11 cellular contexts compared by ENCODE assay signal in genomic region chr10:122127943-122128342, GRCh38.
DNase-seq lines count a peak whose midpoint lies in the region; ATAC-seq and TF ChIP-seq lines count a peak whose summit lies in the region.
"Had no signal": no experiment of that assay in that cellular context is flagged by ENCODE, and none has a peak within 500 bp of the region (broad histone marks: within the 10 kb centered on the region; RNA-seq: fewer than 3 reads in every experiment).

No MANE protein-coding gene starts in this region.

- no CpG with 5 or more reads among the region's 8 CpGs for WGBS in trophoblast cell (ENCODE audit: extremely low coverage, insufficient coverage, insufficient read length)

- no peaks in the 10 kb centered on the region for H3K27me3 ChIP-seq in trophoblast cell (ENCODE audit: insufficient read depth, low read length)

- H2BK5ac ChIP-seq in trophoblast cell (ENCODE audit: low read depth, low read length, poor library complexity), result no peak overlapping the region

- H3K27ac ChIP-seq in RWPE1, result peak overlapping the region; percentile 87
- H3K27ac ChIP-seq in trophoblast cell (ENCODE audit: low read depth, low read length), result no peak overlapping the region

- CTCF ChIA-PET in AG04449 (lab: Yijun Ruan, JAX) (interaction anchor here (1.0 to 1.7 kb wide), 5 partner anchors 10 to 34 kb away, joined by 3 to 12 read pairs (median 4); no protein-coding TSS in a partner anchor), RWPE1 (lab: Yijun Ruan, JAX) (no interaction called here)

- ATAC-seq in Right ventricle myocardium superior (ENCODE audit: poor library complexity) (peak; percentile 50), GM19023 (IDR thresholded peaks at IDR 0.05; ENCODE audit: unreplicated experiment) (no peak)
- ATAC-seq in stimulated activated effector memory CD8-positive, alpha-beta T cell treated with anti-CD3 and anti-CD28 coated beads, Interleukin-12 subunit alpha, Interleukin-12 subunit beta, amount 100 ng/mL, for 72 hours, result no peak

- H2BK12ac ChIP-seq in trophoblast cell (ENCODE audit: low read length), result no peak overlapping the region

- H4K12ac ChIP-seq in trophoblast cell (ENCODE audit: low read depth, low read length), result no peak overlapping the region

- H3K4me1 ChIP-seq in trophoblast cell (ENCODE audit: control insufficient read depth in 1 of 2, insufficient read depth in 2 of 2, low read length in 2 of 2), result peaks cover 14 to 17% of the 10 kb centered on the region in 2 experiments

- no peak overlapping the region for H3K9ac ChIP-seq in trophoblast cell (ENCODE audit: low read length)

- H4K91ac ChIP-seq in trophoblast cell (ENCODE audit: low read depth, low read length), result no peak overlapping the region

- intact Hi-C loops in Right ventricle myocardium superior (cut with DNase I), result no loop called here

- no peak overlapping the region for H3K4me3 Mint-ChIP-seq in stimulated activated effector memory CD8-positive, alpha-beta T cell treated with anti-CD3 and anti-CD28 coated beads, Interleukin-12 subunit alpha, Interleukin-12 subunit beta, amount 100 ng/mL, for 72 hours
- H3K4me3 Mint-ChIP-seq: CD4-positive, CD25-positive, alpha-beta regulatory T cell had no signal

- TF ChIP-seq CTCF in AG04449 (IDR thresholded peaks at IDR 0.05; ENCODE audit: insufficient read depth, low read length, missing control alignments) (no peak), RWPE1 (conservative IDR thresholded peaks at IDR 0.05; ENCODE audit: low read depth) (no peak)

- no peaks in the 10 kb centered on the region for H3K79me2 ChIP-seq in trophoblast cell (ENCODE audit: control insufficient read depth, insufficient read depth, low read length, poor library complexity)

- no peaks in the 10 kb centered on the region for H3K36me3 Mint-ChIP-seq in stimulated activated effector memory CD8-positive, alpha-beta T cell treated with anti-CD3 and anti-CD28 coated beads, Interleukin-12 subunit alpha, Interleukin-12 subunit beta, amount 100 ng/mL, for 72 hours
- H3K36me3 Mint-ChIP-seq: CD4-positive, CD25-positive, alpha-beta regulatory T cell had no signal

- no peaks in the 10 kb centered on the region for H3K79me1 ChIP-seq in trophoblast cell (ENCODE audit: low read length)

- no peak overlapping the region for H2AFZ ChIP-seq in trophoblast cell (ENCODE audit: insufficient read depth, low read length, poor library complexity)

- H3K4me3 ChIP-seq in AG04449 (ENCODE audit: low read depth, low read length) (peak overlapping the region; percentile 33), trophoblast cell (ENCODE audit: low read depth, low read length) (no peak overlapping the region)

- no peak overlapping the region for H3K27ac Mint-ChIP-seq in stimulated activated effector memory CD8-positive, alpha-beta T cell treated with anti-CD3 and anti-CD28 coated beads, Interleukin-12 subunit alpha, Interleukin-12 subunit beta, amount 100 ng/mL, for 72 hours
- H3K27ac Mint-ChIP-seq: CD4-positive, CD25-positive, alpha-beta regulatory T cell had no signal

- H3K9me3 ChIP-seq in trophoblast cell (ENCODE audit: insufficient read depth, low read depth, low read length), result no peaks in the 10 kb centered on the region

- H2AK5ac ChIP-seq in trophoblast cell (ENCODE audit: low read length), result no peak overlapping the region

- no peaks in the 10 kb centered on the region for H3K9me3 Mint-ChIP-seq in stimulated activated effector memory CD8-positive, alpha-beta T cell treated with anti-CD3 and anti-CD28 coated beads, Interleukin-12 subunit alpha, Interleukin-12 subunit beta, amount 100 ng/mL, for 72 hours

- H3K36me3 ChIP-seq in trophoblast cell (ENCODE audit: control insufficient read depth in 1 of 2, insufficient read depth in 2 of 2, low read length in 2 of 2), result no peaks in the 10 kb centered on the region

- H2BK120ac ChIP-seq in trophoblast cell (ENCODE audit: insufficient read depth, low read length, poor library complexity), result no peak overlapping the region

- H3K14ac ChIP-seq in trophoblast cell (ENCODE audit: low read length), result no peak overlapping the region

- no peak overlapping the region for H4K8ac ChIP-seq in trophoblast cell (ENCODE audit: low read depth, low read length)

- H3K4me1 Mint-ChIP-seq in stimulated activated effector memory CD8-positive, alpha-beta T cell treated with anti-CD3 and anti-CD28 coated beads, Interleukin-12 subunit alpha, Interleukin-12 subunit beta, amount 100 ng/mL, for 72 hours, result no peaks in the 10 kb centered on the region
- H3K4me1 Mint-ChIP-seq: CD4-positive, CD25-positive, alpha-beta regulatory T cell had no signal

- H3K18ac ChIP-seq in trophoblast cell (ENCODE audit: low read length), result no peak overlapping the region

- DNase-seq in AG04449 (ENCODE audit: low read depth, low spot score) (no peak), RWPE1 (ENCODE audit: low spot score) (no peak), Right ventricle myocardium superior (no peak), trophoblast cell (peak; percentile 37 to 58), T-helper 1 cell (no peak), HT-29 (ENCODE audit: low spot score) (no peak)
- no peak for DNase-seq in stimulated activated effector memory CD8-positive, alpha-beta T cell treated with anti-CD3 and anti-CD28 coated beads, Interleukin-12 subunit alpha, Interleukin-12 subunit beta, amount 100 ng/mL, for 72 hours (ENCODE audit: low spot score in 2 of 2)
- DNase-seq: CD4-positive, CD25-positive, alpha-beta regulatory T cell; hippocampal formation; NCI-H187 treated with DMSO at 0.1 percent for 48 hours had no signal

- POLR2A ChIA-PET in AG04449 (lab: Yijun Ruan, JAX), result interaction anchor here (1.0 kb wide), 1 partner anchor 14 kb away, joined by 4 read pairs; no protein-coding TSS in a partner anchor
- POLR2A ChIA-PET in RWPE1 (lab: Yijun Ruan, JAX; ENCODE audit: low non-redundant PET), result no interaction called here

- H3K23ac ChIP-seq in trophoblast cell (ENCODE audit: low read length), result no peak overlapping the region

- no peak overlapping the region for H3K4me2 ChIP-seq in trophoblast cell (ENCODE audit: low read length)

- H3K4ac ChIP-seq in trophoblast cell (ENCODE audit: low read depth, low read length), result no peak overlapping the region

Comparison
In these comparisons a context has a peak if more than half of its experiments do, and no peak if none do; other contexts are left out.
1. DNase-seq: peak in trophoblast cell (2 of 2); none in AG04449 (single experiment), RWPE1 (single experiment), Right ventricle myocardium superior (single experiment), stimulated activated effector memory CD8-positive, alpha-beta T cell treated with anti-CD3 and anti-CD28 coated beads, Interleukin-12 subunit alpha, Interleukin-12 subunit beta, amount 100 ng/mL, for 72 hours (0 of 2), T-helper 1 cell (0 of 5) and HT-29 (single experiment).